8 cellular contexts compared by ENCODE assay signal in the genomic region with DNA sequence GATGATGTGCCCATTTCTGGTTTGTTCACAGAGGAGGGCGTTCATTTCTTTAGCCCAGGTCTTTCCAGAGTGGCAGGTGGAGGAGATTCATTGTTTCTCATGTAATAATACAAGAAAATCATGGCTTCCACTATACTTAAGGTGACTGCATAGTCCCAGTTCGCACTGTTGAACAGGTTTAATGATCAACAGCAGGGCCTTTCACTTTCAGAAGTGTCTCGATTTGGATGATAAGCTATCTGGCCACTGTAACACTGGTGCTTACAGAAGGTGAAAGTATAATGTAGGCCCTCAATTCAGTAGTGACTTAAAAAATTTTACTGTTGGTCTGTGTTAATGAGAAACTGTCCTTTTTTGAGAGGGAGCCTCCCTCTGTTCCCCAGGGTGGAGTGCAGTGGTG. TPM values are rescaled to one million over a fixed set of nuclear protein-coding genes. Genes with fewer than 3 reads are reported as not detected.
DNase-seq lines count a peak whose midpoint lies in the region; ATAC-seq and TF ChIP-seq lines count a peak whose summit lies in the region.

No MANE protein-coding gene starts in this region.

- H3K27ac ChIP-seq in BLaER1 (no peak overlapping the region), rectal smooth muscle tissue (ENCODE audit: low read depth, low read length) (no peak overlapping the region)

- TF ChIP-seq CTCF in chondrocyte (IDR thresholded peaks at IDR 0.05): no peak

- no peaks in the 10 kb centered on the region for H3K9me3 Mint-ChIP-seq in chondrocyte (ENCODE audit: low read depth)

- peak overlapping the region; percentile 89 for H3K4me3 Mint-ChIP-seq in chondrocyte (ENCODE audit: unreplicated experiment)

- H3K4me1 ChIP-seq in BLaER1 (peaks cover 31% of the 10 kb centered on the region), rectal smooth muscle tissue (ENCODE audit: control insufficient read depth, insufficient read depth, low read length) (peaks cover 11% of the 10 kb centered on the region)

- peak overlapping the region; percentile 90 for H3K9ac ChIP-seq in BLaER1
- H3K9ac ChIP-seq in rectal smooth muscle tissue (ENCODE audit: low read length): no peak overlapping the region

- no peak for DNase-seq in chondrocyte (ENCODE audit: low spot score)
- DNase-seq in GOT3 (lab: John Stamatoyannopoulos, UW): no peak
- no peak for DNase-seq in GDM1 (lab: John Stamatoyannopoulos, UW)
- no peak for DNase-seq in activated CD8-positive, alpha-beta memory T cell treated with anti-CD3 and anti-CD28 coated beads, Interleukin-2, amount 50 U/mL, for 48 hours

- H4K20me1 ChIP-seq in BLaER1: peaks cover 34% of the 10 kb centered on the region

- no peaks in the 10 kb centered on the region for H3K27me3 ChIP-seq in BLaER1
- no peaks in the 10 kb centered on the region for H3K27me3 ChIP-seq in rectal smooth muscle tissue (ENCODE audit: control insufficient read depth, insufficient read depth, low read length)

- peaks cover 4% of the 10 kb centered on the region for H3K36me3 Mint-ChIP-seq in chondrocyte (ENCODE audit: low read depth)

- H3K9me3 ChIP-seq in BLaER1: no peaks in the 10 kb centered on the region

- H3K36me3 ChIP-seq in BLaER1: peaks cover 32% of the 10 kb centered on the region
- no peaks in the 10 kb centered on the region for H3K36me3 ChIP-seq in rectal smooth muscle tissue (ENCODE audit: control insufficient read depth, insufficient read depth, low read length)

- ATAC-seq in GM19351 (IDR thresholded peaks at IDR 0.05; ENCODE audit: unreplicated experiment) (peak; percentile 44), HG03439 (IDR thresholded peaks at IDR 0.05; ENCODE audit: unreplicated experiment) (peak; percentile 32)

- H3K27me3 Mint-ChIP-seq in chondrocyte (ENCODE audit: low read depth): no peaks in the 10 kb centered on the region

- peak overlapping the region; percentile 96 for H3K4me2 ChIP-seq in BLaER1

- H3K27ac Mint-ChIP-seq in chondrocyte (ENCODE audit: unreplicated experiment): no peak overlapping the region

- H3K4me3 ChIP-seq in BLaER1 (peak overlapping the region; percentile 98), rectal smooth muscle tissue (ENCODE audit: low read length) (peak overlapping the region; percentile 92)

- H3K4me1 Mint-ChIP-seq in chondrocyte (ENCODE audit: low read depth): peaks cover 25% of the 10 kb centered on the region

RNA-seq across cellular contexts. Expression of a gene that starts 1.4 kb away (rescaled TPM):
- total RNA-seq in chondrocyte: 22.5 to 26.8 TPM (median 24.6 TPM) in 3 replicates

RNA-seq across cellular contexts. Expression of a gene that starts 51.6 kb away (rescaled TPM):
- total RNA-seq in chondrocyte: 50.3 to 51.5 TPM (median 51.4 TPM) in 3 replicates
